17 cellular contexts compared by ENCODE assay signal in genomic region chr16:24936151-24936550, GRCh38.
DNase-seq lines count a peak whose midpoint lies in the region; ATAC-seq and TF ChIP-seq lines count a peak whose summit lies in the region.
"Had no signal": no experiment of that assay in that cellular context is flagged by ENCODE, and none has a peak within 500 bp of the region (broad histone marks: within the 10 kb centered on the region; RNA-seq: fewer than 3 reads in every experiment).

No MANE protein-coding gene starts in this region.

- POLR2A ChIA-PET in T-cell (lab: Charles Lee) = no interaction called here

- peaks cover 58% of the 10 kb centered on the region for H3K36me3 ChIP-seq in brain microvascular endothelial cell (replicated peaks)

- no peaks in the 10 kb centered on the region for H3K4me1 Mint-ChIP-seq in activated T-cell treated with anti-CD3 and anti-CD28 coated beads, Interleukin-2, amount 50 U/mL, for 72 hours (ENCODE audit: low read depth)
- H3K4me1 Mint-ChIP-seq in stimulated activated naive B cell treated with anti-CD40 and anti-IgM and Interleukin-4, amounts not matched to agents 10 μg/mL and 1 μg/mL and 100 μg/mL, for 72 hours = peaks cover 0 to 3% of the 10 kb centered on the region in 2 donors
- no peaks in the 10 kb centered on the region for H3K4me1 Mint-ChIP-seq in mesothelial cell of epicardium
- H3K4me1 Mint-ChIP-seq in T-cell = no peaks in the 10 kb centered on the region
- H3K4me1 Mint-ChIP-seq: B cell; CD8-positive, alpha-beta memory T cell had no signal

- CTCF ChIA-PET in T-cell (lab: Charles Lee) = no interaction called here

- H3K4me3 ChIP-seq in brain microvascular endothelial cell (ENCODE audit: low read depth, low read length) = no peak overlapping the region
- H3K4me3 ChIP-seq: BLaER1 treated with 17β-estradiol and CSF1 and Interleukin-3, amounts not matched to agents 10 nM and 100 nM; GM23248; HAP-1 had no signal

- no peaks in the 10 kb centered on the region for H3K27me3 ChIP-seq in brain microvascular endothelial cell (replicated peaks)
- H3K27me3 ChIP-seq: BLaER1 treated with 17β-estradiol and CSF1 and Interleukin-3, amounts not matched to agents 10 nM and 100 nM had no signal

- H3K4me3 Mint-ChIP-seq in activated T-cell treated with anti-CD3 and anti-CD28 coated beads, Interleukin-2, amount 50 U/mL, for 72 hours = no peak overlapping the region
- H3K4me3 Mint-ChIP-seq in stimulated activated naive B cell treated with anti-CD40 and anti-IgM and Interleukin-4, amounts not matched to agents 10 μg/mL and 1 μg/mL and 100 μg/mL, for 72 hours = no peak overlapping the region
- H3K4me3 Mint-ChIP-seq in mesothelial cell of epicardium = no peak overlapping the region
- no peak overlapping the region for H3K4me3 Mint-ChIP-seq in T-cell
- H3K4me3 Mint-ChIP-seq: B cell; CD4-positive, CD25-positive, alpha-beta regulatory T cell; CD8-positive, alpha-beta memory T cell had no signal

- peak overlapping the region; percentile 38 for H3K27ac Mint-ChIP-seq in activated T-cell treated with anti-CD3 and anti-CD28 coated beads, Interleukin-2, amount 50 U/mL, for 72 hours
- peak overlapping the region; percentile 75 for H3K27ac Mint-ChIP-seq in stimulated activated naive B cell treated with anti-CD40 and anti-IgM and Interleukin-4, amounts not matched to agents 10 μg/mL and 1 μg/mL and 100 μg/mL, for 72 hours
- no peak overlapping the region for H3K27ac Mint-ChIP-seq in mesothelial cell of epicardium
- no peak overlapping the region for H3K27ac Mint-ChIP-seq in T-cell
- H3K27ac Mint-ChIP-seq: B cell; CD8-positive, alpha-beta memory T cell had no signal

- no peak overlapping the region for H3K27ac ChIP-seq in brain microvascular endothelial cell
- H3K27ac ChIP-seq: BLaER1 treated with 17β-estradiol and CSF1 and Interleukin-3, amounts not matched to agents 10 nM and 100 nM; GM23248 had no signal

- in situ Hi-C loops in brain microvascular endothelial cell (cut with HindIII; ENCODE audit: low pct_ligation_motif_present, low sequenced_read_pairs) = no loop called here

- no peak for DNase-seq in activated T-cell treated with anti-CD3 and anti-CD28 coated beads, Interleukin-2, amount 50 U/mL, for 72 hours
- no peak for DNase-seq in activated T-cell treated with anti-CD3 and anti-CD28 coated beads, Interleukin-2, amount 50 U/mL, for 1 hour
- DNase-seq in brain microvascular endothelial cell (peak; percentile 5), glomerular endothelial cell (ENCODE audit: extremely low read depth, low read depth, low spot score) (peak; percentile 12), 8988T (no peak), mesothelial cell of epicardium (ENCODE audit: low spot score in 2 of 2, unreplicated experiment in 2 of 2) (no peak), T-cell (no peak)
- DNase-seq in stimulated activated naive B cell treated with anti-CD40 and anti-IgM and Interleukin-4, amounts not matched to agents 10 μg/mL and 1 μg/mL and 100 μg/mL, for 72 hours = no peak
- DNase-seq: CD4-positive, CD25-positive, alpha-beta regulatory T cell; CD8-positive, alpha-beta memory T cell; COR-L47; DMS 273 treated with DMSO at 0.1 percent for 48 hours; DND-41; GM23248 had no signal

- ATAC-seq in activated T-cell treated with anti-CD3 and anti-CD28 coated beads, Interleukin-2, amount 50 U/mL, for 72 hours (replicated peaks in 1 of 2) = no peak
- ATAC-seq in stimulated activated naive B cell treated with anti-CD40 and anti-IgM and Interleukin-4, amounts not matched to agents 10 μg/mL and 1 μg/mL and 100 μg/mL, for 72 hours (replicated peaks) = no peak
- ATAC-seq in T-cell (replicated peaks in 1 of 4) = no peak

- H3K9me3 Mint-ChIP-seq in activated T-cell treated with anti-CD3 and anti-CD28 coated beads, Interleukin-2, amount 50 U/mL, for 72 hours = no peaks in the 10 kb centered on the region
- H3K9me3 Mint-ChIP-seq in stimulated activated naive B cell treated with anti-CD40 and anti-IgM and Interleukin-4, amounts not matched to agents 10 μg/mL and 1 μg/mL and 100 μg/mL, for 72 hours = no peaks in the 10 kb centered on the region
- no peaks in the 10 kb centered on the region for H3K9me3 Mint-ChIP-seq in mesothelial cell of epicardium
- no peaks in the 10 kb centered on the region for H3K9me3 Mint-ChIP-seq in T-cell
- H3K9me3 Mint-ChIP-seq: CD4-positive, CD25-positive, alpha-beta regulatory T cell; CD8-positive, alpha-beta memory T cell had no signal

- H3K36me3 Mint-ChIP-seq in activated T-cell treated with anti-CD3 and anti-CD28 coated beads, Interleukin-2, amount 50 U/mL, for 72 hours (ENCODE audit: insufficient read depth in 2 of 2) = peaks cover 6 to 7% of the 10 kb centered on the region in 2 donors
- peaks cover 25 to 48% of the 10 kb centered on the region in 2 donors for H3K36me3 Mint-ChIP-seq in stimulated activated naive B cell treated with anti-CD40 and anti-IgM and Interleukin-4, amounts not matched to agents 10 μg/mL and 1 μg/mL and 100 μg/mL, for 72 hours
- H3K36me3 Mint-ChIP-seq in mesothelial cell of epicardium (peaks cover 28% of the 10 kb centered on the region), T-cell (peaks cover 57% of the 10 kb centered on the region)

- no peaks in the 10 kb centered on the region for H3K27me3 Mint-ChIP-seq in activated T-cell treated with anti-CD3 and anti-CD28 coated beads, Interleukin-2, amount 50 U/mL, for 72 hours (ENCODE audit: low read depth)
- no peaks in the 10 kb centered on the region for H3K27me3 Mint-ChIP-seq in stimulated activated naive B cell treated with anti-CD40 and anti-IgM and Interleukin-4, amounts not matched to agents 10 μg/mL and 1 μg/mL and 100 μg/mL, for 72 hours
- H3K27me3 Mint-ChIP-seq in mesothelial cell of epicardium (ENCODE audit: low read depth) (no peaks in the 10 kb centered on the region), T-cell (no peaks in the 10 kb centered on the region)
- H3K27me3 Mint-ChIP-seq: B cell; CD4-positive, CD25-positive, alpha-beta regulatory T cell; CD8-positive, alpha-beta memory T cell had no signal

- TF ChIP-seq CTCF in brain microvascular endothelial cell (IDR thresholded peaks at IDR 0.05; ENCODE audit: low read depth, low read length, missing control alignments) = no peak
- no peak for TF ChIP-seq CTCF in mesothelial cell of epicardium (IDR thresholded peaks at IDR 0.05; ENCODE audit: unreplicated experiment)

Comparison
In these comparisons a context has a peak if more than half of its experiments do, and no peak if none do; other contexts are left out.
1. DNase-seq: peak in brain microvascular endothelial cell (single experiment) and glomerular endothelial cell (single experiment); none in activated T-cell treated with anti-CD3 and anti-CD28 coated beads, Interleukin-2, amount 50 U/mL, for 72 hours (0 of 2), activated T-cell treated with anti-CD3 and anti-CD28 coated beads, Interleukin-2, amount 50 U/mL, for 1 hour (single experiment), stimulated activated naive B cell treated with anti-CD40 and anti-IgM and Interleukin-4, amounts not matched to agents 10 μg/mL and 1 μg/mL and 100 μg/mL, for 72 hours (single experiment), 8988T (single experiment), mesothelial cell of epicardium (0 of 2) and T-cell (0 of 34).
2. H3K27ac Mint-ChIP-seq: peak in activated T-cell treated with anti-CD3 and anti-CD28 coated beads, Interleukin-2, amount 50 U/mL, for 72 hours (single experiment) and stimulated activated naive B cell treated with anti-CD40 and anti-IgM and Interleukin-4, amounts not matched to agents 10 μg/mL and 1 μg/mL and 100 μg/mL, for 72 hours (single experiment); none in mesothelial cell of epicardium (single experiment) and T-cell (0 of 2).